In the genomic region with DNA sequence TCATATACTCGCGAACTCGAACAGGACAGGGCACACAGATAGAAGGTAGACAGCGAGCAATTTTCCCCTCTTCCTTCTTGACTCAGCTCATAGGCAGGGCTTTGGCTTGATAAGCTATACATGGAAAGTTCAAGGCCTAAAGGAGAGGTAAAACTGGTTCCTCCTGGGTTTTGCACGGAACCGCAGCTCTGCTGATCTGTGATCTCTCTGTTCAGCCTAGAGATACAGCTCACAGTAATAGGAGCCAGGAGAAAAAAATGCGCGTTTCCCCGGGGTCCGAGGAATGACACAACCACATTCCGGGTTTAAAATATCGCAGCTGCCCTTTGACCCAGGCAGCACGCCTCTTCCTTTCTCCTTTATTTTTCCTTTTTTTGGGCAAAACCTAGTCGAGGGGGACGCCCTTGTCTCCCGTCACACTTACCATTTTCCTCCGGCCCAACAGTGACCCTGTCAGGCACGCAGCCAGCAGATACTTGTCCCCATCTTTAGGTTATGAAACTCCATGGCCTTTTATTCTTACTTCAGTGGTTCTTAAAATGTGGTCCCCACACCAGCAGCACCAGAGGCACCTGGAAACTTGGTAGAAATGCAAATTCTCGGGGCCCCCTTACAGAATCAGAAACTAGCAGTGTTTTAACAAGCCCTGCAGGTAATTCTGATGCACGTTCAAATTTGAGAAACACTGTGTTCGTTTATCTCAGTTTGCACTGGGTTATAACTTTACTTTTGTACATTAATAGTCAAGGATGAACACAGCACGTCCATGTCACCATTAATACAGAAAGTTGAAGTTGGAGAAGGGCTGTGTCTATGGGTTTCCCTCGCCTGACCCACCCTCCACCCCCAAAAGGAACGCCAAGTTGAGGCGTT, we compare ENCODE assay signal across 8 cellular contexts. TPM values are rescaled to one million over a fixed set of nuclear protein-coding genes. Genes with fewer than 3 reads are reported as not detected.
DNase-seq lines count a peak whose midpoint lies in the region; ATAC-seq and TF ChIP-seq lines count a peak whose summit lies in the region.

No MANE protein-coding gene starts in this region.

- peak; percentile 4 for ATAC-seq in gastrocnemius medialis
- no peak for ATAC-seq in HG03095 (IDR thresholded peaks at IDR 0.05; ENCODE audit: unreplicated experiment)
- ATAC-seq in HG03039 (IDR thresholded peaks at IDR 0.05; ENCODE audit: unreplicated experiment) = no peak

- H2AFZ ChIP-seq in Loucy (ENCODE audit: low read length) (peak overlapping the region; percentile 85), hepatocyte (peak overlapping the region; percentile 59)

- in situ Hi-C loops in gastrocnemius medialis (cut with MboI; ENCODE audit: low sequenced_read_pairs in 4 of 4) = loop anchor here in 1 of 4 donors (25.0 kb wide), 1 partner anchor 294 kb away; a partner anchor contains a TSS

- DNase-seq in GM03348 (ENCODE audit: low spot score) (peak; percentile 61), adrenal gland (peak in 6 of 7 donors; percentile 52 to 83 (median 62)), hepatocyte (ENCODE audit: low spot score) (peak; percentile 68), gastrocnemius medialis (peak; percentile 38 to 69), NCI-H1417 treated with DMSO at 0.1 percent for 48 hours (lab: John Stamatoyannopoulos, UW) (no peak)

- H3F3A ChIP-seq in Loucy (ENCODE audit: low read depth) = no peaks in the 10 kb centered on the region; the same call in 1 of the 2 replicates

- H3K4me3 ChIP-seq in Loucy (ENCODE audit: low read length, poor library complexity, severe bottlenecking) (peak overlapping the region; percentile 88), adrenal gland (peak overlapping the region in 2 of 4 donors; percentile 97 to 98), hepatocyte (peak overlapping the region; percentile 98), gastrocnemius medialis (peak overlapping the region; percentile 70 to 99 (median 87))

- H3K4me1 ChIP-seq in Loucy (ENCODE audit: insufficient read depth, low read length, poor library complexity, severe bottlenecking) = peaks cover 16% of the 10 kb centered on the region
- peaks cover 30 to 35% of the 10 kb centered on the region in 2 donors for H3K4me1 ChIP-seq in adrenal gland (replicated peaks in 1 of 2)
- peaks cover 14% of the 10 kb centered on the region for H3K4me1 ChIP-seq in hepatocyte (ENCODE audit: insufficient read depth)
- H3K4me1 ChIP-seq in gastrocnemius medialis = peaks cover 11 to 16% of the 10 kb centered on the region in 2 donors

- H3K79me2 ChIP-seq in Loucy (ENCODE audit: insufficient read depth, low read length) (peaks cover 32% of the 10 kb centered on the region), hepatocyte (peaks cover 34% of the 10 kb centered on the region)

- H3K9ac ChIP-seq in Loucy (ENCODE audit: low read depth, low read length, poor library complexity, severe bottlenecking) = peak overlapping the region; percentile 97

- H3K36me3 ChIP-seq in Loucy (ENCODE audit: insufficient read depth, low read length) (no peaks in the 10 kb centered on the region), adrenal gland (replicated peaks in 1 of 2) (no peaks in the 10 kb centered on the region), hepatocyte (replicated peaks; ENCODE audit: insufficient read depth, low read depth) (no peaks in the 10 kb centered on the region), gastrocnemius medialis (no peaks in the 10 kb centered on the region)

- H3K9me3 ChIP-seq in Loucy (ENCODE audit: insufficient read depth, low read depth, low read length) = no peaks in the 10 kb centered on the region
- H3K9me3 ChIP-seq in adrenal gland (replicated peaks in 1 of 3) = no peaks in the 10 kb centered on the region
- no peaks in the 10 kb centered on the region for H3K9me3 ChIP-seq in hepatocyte (ENCODE audit: low read depth)
- H3K9me3 ChIP-seq in gastrocnemius medialis = no peaks in the 10 kb centered on the region

- TF ChIP-seq POLR2A in adrenal gland (IDR thresholded peaks at IDR 0.05) = no peak
- TF ChIP-seq POLR2A in gastrocnemius medialis (IDR thresholded peaks at IDR 0.05) = peak in 1 of 2 donors; percentile 11

- H3K27ac ChIP-seq in adrenal gland (peak overlapping the region; percentile 71 to 95 (median 89)), hepatocyte (peak overlapping the region; percentile 99), gastrocnemius medialis (peak overlapping the region; percentile 87 to 92 (median 90))

- H3K4me2 ChIP-seq in Loucy (ENCODE audit: low read depth, low read length, poor library complexity, severe bottlenecking) (peak overlapping the region; percentile 91), hepatocyte (peak overlapping the region; percentile 89)

- H3K9me2 ChIP-seq in Loucy (replicated peaks; ENCODE audit: low read depth, low read length) = no peaks in the 10 kb centered on the region
- no peaks in the 10 kb centered on the region for H3K9me2 ChIP-seq in hepatocyte (replicated peaks; ENCODE audit: insufficient read depth)

- intact Hi-C loops in adrenal gland (cut with DNase I) (no loop called here), gastrocnemius medialis (cut with DNase I; ENCODE audit: low total_unique reads) (loop anchor here (2.0 to 5.0 kb wide), 2 partner anchors 54 to 166 kb away; no protein-coding TSS in a partner anchor)

- H3K27me3 ChIP-seq in Loucy (ENCODE audit: insufficient read depth, low read length, poor library complexity, severe bottlenecking) = no peaks in the 10 kb centered on the region
- no peaks in the 10 kb centered on the region for H3K27me3 ChIP-seq in adrenal gland
- no peaks in the 10 kb centered on the region for H3K27me3 ChIP-seq in hepatocyte
- no peaks in the 10 kb centered on the region for H3K27me3 ChIP-seq in gastrocnemius medialis

- H4K20me1 ChIP-seq in Loucy (ENCODE audit: insufficient read depth, low read length, poor library complexity, severe bottlenecking) (peaks cover 22% of the 10 kb centered on the region), hepatocyte (ENCODE audit: insufficient read depth, poor library complexity, severe bottlenecking) (peaks cover 17% of the 10 kb centered on the region)

- 3 to 6% (median 5%) methylated on average over 25 of the region's 25 CpGs for WGBS in adrenal gland, 4 donors
- 4% methylated on average over 25 of the region's 25 CpGs for WGBS in hepatocyte (ENCODE audit: low lambda C conversion rate, missing lambda C conversion rate)

- TF ChIP-seq CTCF in Loucy (conservative IDR thresholded peaks at IDR 0.05; ENCODE audit: low read length) = no peak
- no peak for TF ChIP-seq CTCF in adrenal gland (IDR thresholded peaks at IDR 0.05)
- no peak for TF ChIP-seq CTCF in hepatocyte (IDR thresholded peaks at IDR 0.05; ENCODE audit: poor library complexity)
- no peak for TF ChIP-seq CTCF in gastrocnemius medialis (IDR thresholded peaks at IDR 0.05 in 4 of 5, conservative IDR thresholded peaks at IDR 0.05 in 1 of 5)

RNA-seq across cellular contexts. Expression of a gene that starts 1.5 kb away (rescaled TPM):
- total RNA-seq in adrenal gland = 100 to 1,000 TPM in 5 of 8 donors, 10 to 100 TPM in 3; 73.4 to 123 (median 104) TPM
- 10 to 100 TPM; 36.3 to 65.1 (median 43.3) TPM for polyA plus RNA-seq in adrenal gland
- 214 and 238 TPM in 2 replicates for total RNA-seq in hepatocyte
- polyA plus RNA-seq in hepatocyte = 131 and 141 TPM in 2 replicates
- total RNA-seq in gastrocnemius medialis = 10 to 100 TPM; 10.7 to 24.1 (median 20.5) TPM

RNA-seq across cellular contexts. Expression of a gene that starts 14.8 kb away (rescaled TPM):
- total RNA-seq in adrenal gland (1,000 to 10,000 TPM in 6 of 8 donors, 100 to 1,000 TPM in 2; 927 to 1,685 (median 1,368) TPM), hepatocyte (1,384 and 1,482 TPM in 2 replicates), gastrocnemius medialis (1,000 to 10,000 TPM in 1 of 4 donors, 100 to 1,000 TPM in 3; 878 to 1,126 (median 955) TPM)
- polyA plus RNA-seq in adrenal gland (1,000 to 10,000 TPM; 2,027 to 3,246 (median 2,815) TPM), hepatocyte (479 and 491 TPM in 2 replicates)

RNA-seq across cellular contexts. Expression of a gene that starts 43.2 kb away (rescaled TPM):
- 10 to 100 TPM in 7 of 8 donors, 1 to 10 TPM in 1; 4.5 to 21.8 (median 14.3) TPM for total RNA-seq in adrenal gland
- polyA plus RNA-seq in adrenal gland = 10 to 100 TPM; 20.7 to 47.8 (median 33.1) TPM
- total RNA-seq in hepatocyte = 10.0 and 11.0 TPM in 2 replicates
- polyA plus RNA-seq in hepatocyte = 16.5 and 18.5 TPM in 2 replicates
- total RNA-seq in gastrocnemius medialis = 10 to 100 TPM in 3 of 4 donors, 1 to 10 TPM in 1; 9.1 to 14.4 (median 12.3) TPM

Comparison
In these comparisons a context has a peak if more than half of its experiments do, and no peak if none do; other contexts are left out.
1. ATAC-seq: peak in gastrocnemius medialis (2 of 2); none in HG03095 (single experiment) and HG03039 (single experiment).
2. Peak in every context shown above with its lines, with median percentiles within 50 percentile points of each other: H3K27ac ChIP-seq.